In genomic region chr1:7960165-7960564, GRCh38 we compare ENCODE assay signal across 10 cellular contexts. TPM values are rescaled to one million over a fixed set of nuclear protein-coding genes. Genes with fewer than 3 reads are reported as not detected.
DNase-seq lines count a peak whose midpoint lies in the region; ATAC-seq and TF ChIP-seq lines count a peak whose summit lies in the region.
"Had no signal": no experiment of that assay in that cellular context is flagged by ENCODE, and none has a peak within 500 bp of the region (broad histone marks: within the 10 kb centered on the region; RNA-seq: fewer than 3 reads in every experiment).

No MANE protein-coding gene starts in this region.

- H3K4me3 Mint-ChIP-seq in GM23338 = peak overlapping the region; percentile 98
- peak overlapping the region; percentile 98 for H3K4me3 Mint-ChIP-seq in activated CD8-positive, alpha-beta T cell treated with anti-CD3 and anti-CD28 coated beads for 36 hours

- H3K9me3 Mint-ChIP-seq in GM23338 = no peaks in the 10 kb centered on the region; the same call in 2 of the 3 replicates
- H3K9me3 Mint-ChIP-seq in activated CD8-positive, alpha-beta T cell treated with anti-CD3 and anti-CD28 coated beads for 36 hours = no peaks in the 10 kb centered on the region

- H3K4me1 ChIP-seq in GM23338 (ENCODE audit: insufficient read depth) (peaks cover 8% of the 10 kb centered on the region), right lobe of liver (peaks cover 0 to 9% (median 3%) of the 10 kb centered on the region in 4 donors)

- ATAC-seq in GM23338 = no peak
- no peak for ATAC-seq in activated CD8-positive, alpha-beta T cell treated with anti-CD3 and anti-CD28 coated beads for 36 hours
- no peak for ATAC-seq in right lobe of liver
- ATAC-seq in HG02970 (IDR thresholded peaks at IDR 0.05; ENCODE audit: low FRiP score, unreplicated experiment) = no peak
- no peak for ATAC-seq in HG02870 (IDR thresholded peaks at IDR 0.05; ENCODE audit: unreplicated experiment)

- H3K79me2 ChIP-seq in GM23338 (replicated peaks; ENCODE audit: insufficient read depth) = peaks cover 34% of the 10 kb centered on the region

- DNase-seq in GM23338 (ENCODE audit: low spot score) (no peak), right lobe of liver (no peak), WERI-Rb-1 (no peak), DMS79 (lab: John Stamatoyannopoulos, UW) (no peak)
- no peak for DNase-seq in activated CD8-positive, alpha-beta T cell treated with anti-CD3 and anti-CD28 coated beads for 36 hours
- DNase-seq: activated CD4-positive, alpha-beta T cell treated with anti-CD3 and anti-CD28 coated beads, Interleukin-2, amount 50 U/mL, for 48 hours; NCI-H226 had no signal

- H3K36me3 ChIP-seq in GM23338 (ENCODE audit: insufficient read depth) (peaks cover 23% of the 10 kb centered on the region), right lobe of liver (peaks cover 0 to 23% (median 12%) of the 10 kb centered on the region in 4 donors), WERI-Rb-1 (peaks cover 23% of the 10 kb centered on the region)

- peaks cover 9% of the 10 kb centered on the region; the same call in 1 of the 2 replicates for H4K20me1 ChIP-seq in GM23338 (replicated peaks; ENCODE audit: insufficient read depth)

- no peak for TF ChIP-seq CTCF in 22Rv1 (IDR thresholded peaks at IDR 0.05)
- TF ChIP-seq CTCF in GM23338 (conservative IDR thresholded peaks at IDR 0.05; ENCODE audit: low read depth in 2 of 2) = no peak
- no peak for TF ChIP-seq CTCF in activated CD8-positive, alpha-beta T cell treated with anti-CD3 and anti-CD28 coated beads for 36 hours (IDR thresholded peaks at IDR 0.05)
- no peak for TF ChIP-seq CTCF in right lobe of liver (IDR thresholded peaks at IDR 0.05)
- no peak for TF ChIP-seq CTCF in WERI-Rb-1 (IDR thresholded peaks at IDR 0.05; ENCODE audit: low read depth, low read length)

- peak overlapping the region; percentile 83; the same call in 1 of the 2 replicates for H3K4me2 ChIP-seq in GM23338

- no peaks in the 10 kb centered on the region; the same call in 1 of the 2 replicates for H3F3A ChIP-seq in GM23338 (replicated peaks; ENCODE audit: low read depth)

- POLR2A ChIA-PET in activated CD8-positive, alpha-beta T cell treated with anti-CD3 and anti-CD28 coated beads for 36 hours (lab: Charles Lee) = interaction anchor here (0.6 to 5.7 kb wide), 4 partner anchors 12 to 85 kb away, joined by 3 to 39 read pairs (median 12); partner anchors contain the start of gene TNFRSF9

- H2AFZ ChIP-seq in GM23338 = no peak overlapping the region

- CTCF ChIA-PET in activated CD8-positive, alpha-beta T cell treated with anti-CD3 and anti-CD28 coated beads for 36 hours (lab: Charles Lee) = interaction anchor here (0.7 kb wide), 1 partner anchor 11 kb away, joined by 4 read pairs; no protein-coding TSS in a partner anchor

- H3K27me3 ChIP-seq in GM23338 (ENCODE audit: insufficient read depth) (no peaks in the 10 kb centered on the region), right lobe of liver (no peaks in the 10 kb centered on the region), WERI-Rb-1 (ENCODE audit: insufficient read depth, low read depth, severe bottlenecking) (no peaks in the 10 kb centered on the region)

- H3K9me3 ChIP-seq in right lobe of liver = no peaks in the 10 kb centered on the region
- no peaks in the 10 kb centered on the region for H3K9me3 ChIP-seq in WERI-Rb-1 (ENCODE audit: severe bottlenecking)

- H3K36me3 Mint-ChIP-seq in GM23338 (ENCODE audit: low read depth) = peaks cover 29% of the 10 kb centered on the region
- peaks cover 43% of the 10 kb centered on the region for H3K36me3 Mint-ChIP-seq in activated CD8-positive, alpha-beta T cell treated with anti-CD3 and anti-CD28 coated beads for 36 hours (ENCODE audit: low read depth)

- no peaks in the 10 kb centered on the region for H3K9me2 ChIP-seq in GM23338 (ENCODE audit: insufficient read depth)

- H3K27ac ChIP-seq in 22Rv1 = 0 out of 2 replicates have a peak overlapping the region, but pooled peaks have one; percentile 87
- H3K27ac ChIP-seq in GM23338 (ENCODE audit: low read depth) = no peak overlapping the region
- H3K27ac ChIP-seq in right lobe of liver = peak overlapping the region in 2 of 3 donors; percentile 62 to 95
- no peak overlapping the region for H3K27ac ChIP-seq in WERI-Rb-1

- no peak overlapping the region for H3K27ac Mint-ChIP-seq in GM23338
- peak overlapping the region; percentile 99 for H3K27ac Mint-ChIP-seq in activated CD8-positive, alpha-beta T cell treated with anti-CD3 and anti-CD28 coated beads for 36 hours

- 86% methylated on average over 2 of the region's 2 CpGs for WGBS in right lobe of liver (ENCODE audit: insufficient coverage, low coverage, low lambda C conversion rate, missing lambda C conversion rate)

- H3K4me1 Mint-ChIP-seq in GM23338 = peaks cover 6% of the 10 kb centered on the region; the same call in 1 of the 3 replicates
- H3K4me1 Mint-ChIP-seq in activated CD8-positive, alpha-beta T cell treated with anti-CD3 and anti-CD28 coated beads for 36 hours (ENCODE audit: low read depth) = peaks cover 61% of the 10 kb centered on the region

- TF ChIP-seq POLR2A in right lobe of liver (IDR thresholded peaks at IDR 0.05) = no peak

- intact Hi-C loops in activated CD8-positive, alpha-beta T cell treated with anti-CD3 and anti-CD28 coated beads for 36 hours (cut with micrococcal nuclease) = no loop called here
- intact Hi-C loops in right lobe of liver (cut with DNase I) = no loop called here

- H3K4me3 ChIP-seq in GM23338 (peak overlapping the region; percentile 92; the same call in 1 of the 2 replicates), right lobe of liver (no peak overlapping the region), WERI-Rb-1 (ENCODE audit: low read depth, low read length) (no peak overlapping the region)

- H3K27me3 Mint-ChIP-seq in GM23338 (ENCODE audit: insufficient read depth, low read depth, poor library complexity) = peaks cover 13% of the 10 kb centered on the region
- no peaks in the 10 kb centered on the region for H3K27me3 Mint-ChIP-seq in activated CD8-positive, alpha-beta T cell treated with anti-CD3 and anti-CD28 coated beads for 36 hours

RNA-seq across cellular contexts. Expression of gene PARK7, which starts 1.3 kb away (rescaled TPM):
- total RNA-seq in GM23338 (2014; rRNA removed; shearing (Covaris generic)) = 178 and 184 TPM in 2 replicates
- polyA plus RNA-seq in GM23338 (2016; fragmentation: Nextera tagmentation; extraction: Ambion mirVana) = 592 and 679 TPM in 2 replicates
- total RNA-seq in activated CD8-positive, alpha-beta T cell treated with anti-CD3 and anti-CD28 coated beads for 36 hours = 100 to 1,000 TPM; 539 to 552 TPM
- total RNA-seq in right lobe of liver = 100 to 1,000 TPM; 144 to 218 (median 173) TPM

RNA-seq across cellular contexts. Expression of gene TNFRSF9, which starts 19.5 kb away (rescaled TPM):
- total RNA-seq in GM23338 (2014; rRNA removed; shearing (Covaris generic)) = not detected in 2 replicates
- polyA plus RNA-seq in GM23338 (2016; fragmentation: Nextera tagmentation; extraction: Ambion mirVana) = not detected in 2 replicates
- total RNA-seq in activated CD8-positive, alpha-beta T cell treated with anti-CD3 and anti-CD28 coated beads for 36 hours = 100 to 1,000 TPM; 214 to 219 TPM
- total RNA-seq in right lobe of liver = under 1 TPM in 4 of 6 experiments, not detected in 2; 0.06 to 0.22 (median 0.10) TPM

Comparison
In these comparisons a context has a peak if more than half of its experiments do, and no peak if none do; other contexts are left out.
1. H3K27ac ChIP-seq: peak in 22Rv1 (single experiment) and right lobe of liver (2 of 3); none in GM23338 (single experiment) and WERI-Rb-1 (single experiment).
2. RNA of gene TNFRSF9, which starts 19.5 kb away (total RNA-seq): 214 to 219 TPM in activated CD8-positive, alpha-beta T cell treated with anti-CD3 and anti-CD28 coated beads for 36 hours; 0.06 to 0.22 TPM in right lobe of liver and not detected in GM23338; every median in the first group is over 100 times any median in the second.